Comparison of ENCODE assay signal across 23 cellular contexts in the genomic region with DNA sequence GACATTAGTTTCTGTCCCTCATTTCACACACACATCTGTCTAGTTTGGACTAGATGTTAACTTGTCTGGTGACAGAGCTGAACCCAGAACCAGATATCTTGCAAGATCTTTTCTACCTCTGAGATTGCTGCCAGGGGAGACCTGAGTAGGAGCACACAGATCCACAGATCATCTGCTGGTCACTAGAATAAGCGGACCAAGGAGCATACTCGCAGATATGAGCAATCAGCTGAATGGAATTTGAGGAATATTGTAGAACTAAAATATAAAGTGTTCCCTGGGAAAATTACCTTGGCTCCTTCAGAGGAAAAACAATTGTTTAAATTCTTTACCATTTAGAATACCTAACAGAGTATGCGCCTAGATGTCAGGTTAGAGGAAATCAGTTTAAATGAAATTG.
DNase-seq lines count a peak whose midpoint lies in the region; ATAC-seq and TF ChIP-seq lines count a peak whose summit lies in the region.
"Had no signal": no experiment of that assay in that cellular context is flagged by ENCODE, and none has a peak within 500 bp of the region (broad histone marks: within the 10 kb centered on the region; RNA-seq: fewer than 3 reads in every experiment).

No MANE protein-coding gene starts in this region.

- ATAC-seq in HG03097 (IDR thresholded peaks at IDR 0.05; ENCODE audit: low FRiP score, unreplicated experiment), result no peak
- no peak for ATAC-seq in HG03469 (IDR thresholded peaks at IDR 0.05; ENCODE audit: unreplicated experiment)
- ATAC-seq: activated CD4-positive, alpha-beta T cell treated with anti-CD3 and anti-CD28 coated beads for 36 hours had no signal

- no peaks in the 10 kb centered on the region for H3K79me2 ChIP-seq in trophoblast cell (ENCODE audit: control insufficient read depth, insufficient read depth, low read length, poor library complexity)

- H3K79me1 ChIP-seq in trophoblast cell (ENCODE audit: low read length), result no peaks in the 10 kb centered on the region

- H2BK120ac ChIP-seq in trophoblast cell (ENCODE audit: insufficient read depth, low read length, poor library complexity), result no peak overlapping the region

- H2AFZ ChIP-seq in trophoblast cell (ENCODE audit: insufficient read depth, low read length, poor library complexity), result no peak overlapping the region

- 57% methylated on average over 3 of the region's 3 CpGs for whole genome bisulfite sequencing in esophagus muscularis mucosa
- no CpG with 5 or more reads among the region's 3 CpGs for WGBS in trophoblast cell (ENCODE audit: extremely low coverage, insufficient coverage, insufficient read length)

- intact Hi-C loops in esophagus muscularis mucosa (cut with DNase I), result no loop called here

- H3K4ac ChIP-seq in trophoblast cell (ENCODE audit: low read depth, low read length), result no peak overlapping the region

- H3K9me3 ChIP-seq in esophagus muscularis mucosa, result no peaks in the 10 kb centered on the region
- no peaks in the 10 kb centered on the region for H3K9me3 ChIP-seq in trophoblast cell (ENCODE audit: insufficient read depth, low read depth, low read length)

- H4K8ac ChIP-seq in trophoblast cell (ENCODE audit: low read depth, low read length), result no peak overlapping the region

- no peak overlapping the region for H3K23ac ChIP-seq in trophoblast cell (ENCODE audit: low read length)

- H3K4me3 ChIP-seq in esophagus muscularis mucosa (no peak overlapping the region), trophoblast cell (ENCODE audit: low read depth, low read length) (no peak overlapping the region)

- H4K12ac ChIP-seq in trophoblast cell (ENCODE audit: low read depth, low read length), result no peak overlapping the region

- no peak for TF ChIP-seq POLR2A in esophagus muscularis mucosa (IDR thresholded peaks at IDR 0.05; ENCODE audit: low read depth)

- no peak for TF ChIP-seq EP300 in esophagus muscularis mucosa (IDR thresholded peaks at IDR 0.05)

- H2AK5ac ChIP-seq in trophoblast cell (ENCODE audit: low read length), result no peak overlapping the region

- DNase-seq in EH (ENCODE audit: low read depth) (peak; percentile 91), MV-4-11 (lab: John Stamatoyannopoulos, UW) (peak; percentile 57), esophagus muscularis mucosa (ENCODE audit: extremely low spot score) (no peak), trophoblast cell (peak; percentile 18 to 71), NCI-H524 treated with DMSO at 0.1 percent for 48 hours (lab: John Stamatoyannopoulos, UW) (no peak)
- DNase-seq in effector CD4-positive, alpha-beta T cell, result no peak
- DNase-seq: activated CD4-positive, alpha-beta T cell treated with anti-CD3 and anti-CD28 coated beads for 36 hours; activated effector memory CD4-positive, alpha-beta T cell treated with anti-CD3 and anti-CD28 coated beads, Interleukin-2, amount 50 U/mL, for 16 hours; AML-193; CD8-positive, alpha-beta memory T cell; cerebellar nuclear complex; DMS153; effector CD8-positive, alpha-beta T cell; GDM1; hippocampal formation; immature natural killer cell; midbrain; NCI-H1436; NCI-H526 treated with DMSO at 0.1 percent for 48 hours; posterior cingulate gyrus; T-helper 2 cell had no signal

- H3K14ac ChIP-seq in trophoblast cell (ENCODE audit: low read length), result no peak overlapping the region

- peaks cover 0 to 23% (median 22%) of the 10 kb centered on the region in 4 donors for H3K4me1 ChIP-seq in esophagus muscularis mucosa
- no peaks in the 10 kb centered on the region for H3K4me1 ChIP-seq in trophoblast cell (ENCODE audit: control insufficient read depth in 1 of 2, insufficient read depth in 2 of 2, low read length in 2 of 2)

- H3K18ac ChIP-seq in trophoblast cell (ENCODE audit: low read length), result no peak overlapping the region

- H3K36me3 ChIP-seq in esophagus muscularis mucosa (no peaks in the 10 kb centered on the region), trophoblast cell (ENCODE audit: control insufficient read depth in 1 of 2, insufficient read depth in 2 of 2, low read length in 2 of 2) (no peaks in the 10 kb centered on the region)

- H3K27me3 ChIP-seq in esophagus muscularis mucosa (no peaks in the 10 kb centered on the region), trophoblast cell (ENCODE audit: insufficient read depth, low read length) (no peaks in the 10 kb centered on the region)

- H4K91ac ChIP-seq in trophoblast cell (ENCODE audit: low read depth, low read length), result no peak overlapping the region

- TF ChIP-seq CTCF in esophagus muscularis mucosa (IDR thresholded peaks at IDR 0.05), result no peak

- H2BK12ac ChIP-seq in trophoblast cell (ENCODE audit: low read length), result no peak overlapping the region

- H2BK5ac ChIP-seq in trophoblast cell (ENCODE audit: low read depth, low read length, poor library complexity), result no peak overlapping the region

- H3K27ac ChIP-seq in esophagus muscularis mucosa (replicated peaks in 1 of 4), result peak overlapping the region; percentile 23 to 69 (median 39)
- H3K27ac ChIP-seq in trophoblast cell (ENCODE audit: low read depth, low read length), result no peak overlapping the region

- H3K9ac ChIP-seq in trophoblast cell (ENCODE audit: low read length), result no peak overlapping the region

- H3K4me2 ChIP-seq in trophoblast cell (ENCODE audit: low read length), result no peak overlapping the region

Comparison
In these comparisons a context has a peak if more than half of its experiments do, and no peak if none do; other contexts are left out.
1. DNase-seq: peak in EH (single experiment), MV-4-11 (single experiment) and trophoblast cell (2 of 2); none in esophagus muscularis mucosa (single experiment), effector CD4-positive, alpha-beta T cell (single experiment) and NCI-H524 treated with DMSO at 0.1 percent for 48 hours (single experiment).